ENCODE assay signal across 1 cellular context in the genomic region with DNA sequence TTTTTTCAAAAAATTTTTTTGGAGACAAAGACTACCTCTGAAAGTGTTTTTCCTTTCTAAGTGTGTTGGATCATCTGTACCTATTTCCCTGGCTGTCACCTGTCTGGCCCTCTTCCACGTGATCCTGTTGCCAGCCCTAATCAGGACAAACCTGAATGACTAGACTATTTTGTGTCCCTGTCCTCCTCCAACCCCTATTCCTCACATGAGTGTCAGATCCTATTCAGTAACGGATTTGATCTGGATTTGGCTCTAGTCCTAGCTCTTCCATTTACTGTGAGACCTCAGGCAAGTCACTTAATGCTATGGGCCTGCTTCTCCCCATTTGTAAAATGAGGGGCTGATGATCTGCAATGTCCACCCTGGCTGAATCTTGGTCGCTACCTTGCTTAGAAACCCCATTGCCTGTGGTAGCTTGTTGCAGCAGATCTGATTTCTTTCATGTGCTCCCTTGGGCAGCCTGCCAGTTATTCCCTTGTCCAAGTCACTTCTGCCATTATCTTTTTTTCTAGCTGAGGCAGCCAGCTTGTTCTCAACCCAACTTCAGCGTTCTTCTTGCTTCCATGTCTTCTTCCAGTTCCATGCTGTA.
TF ChIP-seq lines count a peak whose summit lies in the region.

No MANE protein-coding gene starts in this region.

TF ChIP-seq in WTC11, 78 proteins besides CTCF, POLR2A, EP300 and RAD21 (continued from another document):
- TF ChIP-seq, protein P1, sequence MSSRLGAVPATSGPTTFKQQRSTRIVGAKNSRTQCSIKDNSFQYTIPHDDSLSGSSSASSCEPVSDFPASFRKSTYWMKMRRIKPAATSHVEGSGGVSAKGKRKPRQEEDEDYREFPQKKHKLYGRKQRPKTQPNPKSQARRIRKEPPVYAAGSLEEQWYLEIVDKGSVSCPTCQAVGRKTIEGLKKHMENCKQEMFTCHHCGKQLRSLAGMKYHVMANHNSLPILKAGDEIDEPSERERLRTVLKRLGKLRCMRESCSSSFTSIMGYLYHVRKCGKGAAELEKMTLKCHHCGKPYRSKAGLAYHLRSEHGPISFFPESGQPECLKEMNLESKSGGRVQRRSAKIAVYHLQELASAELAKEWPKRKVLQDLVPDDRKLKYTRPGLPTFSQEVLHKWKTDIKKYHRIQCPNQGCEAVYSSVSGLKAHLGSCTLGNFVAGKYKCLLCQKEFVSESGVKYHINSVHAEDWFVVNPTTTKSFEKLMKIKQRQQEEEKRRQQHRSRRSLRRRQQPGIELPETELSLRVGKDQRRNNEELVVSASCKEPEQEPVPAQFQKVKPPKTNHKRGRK (CRISPR knock-in tag; IDR thresholded peaks at IDR 0.05; ENCODE audit: borderline replicate concordance): no peak
- TF ChIP-seq, protein P2, sequence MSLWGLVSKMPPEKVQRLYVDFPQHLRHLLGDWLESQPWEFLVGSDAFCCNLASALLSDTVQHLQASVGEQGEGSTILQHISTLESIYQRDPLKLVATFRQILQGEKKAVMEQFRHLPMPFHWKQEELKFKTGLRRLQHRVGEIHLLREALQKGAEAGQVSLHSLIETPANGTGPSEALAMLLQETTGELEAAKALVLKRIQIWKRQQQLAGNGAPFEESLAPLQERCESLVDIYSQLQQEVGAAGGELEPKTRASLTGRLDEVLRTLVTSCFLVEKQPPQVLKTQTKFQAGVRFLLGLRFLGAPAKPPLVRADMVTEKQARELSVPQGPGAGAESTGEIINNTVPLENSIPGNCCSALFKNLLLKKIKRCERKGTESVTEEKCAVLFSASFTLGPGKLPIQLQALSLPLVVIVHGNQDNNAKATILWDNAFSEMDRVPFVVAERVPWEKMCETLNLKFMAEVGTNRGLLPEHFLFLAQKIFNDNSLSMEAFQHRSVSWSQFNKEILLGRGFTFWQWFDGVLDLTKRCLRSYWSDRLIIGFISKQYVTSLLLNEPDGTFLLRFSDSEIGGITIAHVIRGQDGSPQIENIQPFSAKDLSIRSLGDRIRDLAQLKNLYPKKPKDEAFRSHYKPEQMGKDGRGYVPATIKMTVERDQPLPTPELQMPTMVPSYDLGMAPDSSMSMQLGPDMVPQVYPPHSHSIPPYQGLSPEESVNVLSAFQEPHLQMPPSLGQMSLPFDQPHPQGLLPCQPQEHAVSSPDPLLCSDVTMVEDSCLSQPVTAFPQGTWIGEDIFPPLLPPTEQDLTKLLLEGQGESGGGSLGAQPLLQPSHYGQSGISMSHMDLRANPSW (CRISPR knock-in tag; conservative IDR thresholded peaks at IDR 0.05; ENCODE audit: low read depth): no peak
- TF ChIP-seq, protein P3, sequence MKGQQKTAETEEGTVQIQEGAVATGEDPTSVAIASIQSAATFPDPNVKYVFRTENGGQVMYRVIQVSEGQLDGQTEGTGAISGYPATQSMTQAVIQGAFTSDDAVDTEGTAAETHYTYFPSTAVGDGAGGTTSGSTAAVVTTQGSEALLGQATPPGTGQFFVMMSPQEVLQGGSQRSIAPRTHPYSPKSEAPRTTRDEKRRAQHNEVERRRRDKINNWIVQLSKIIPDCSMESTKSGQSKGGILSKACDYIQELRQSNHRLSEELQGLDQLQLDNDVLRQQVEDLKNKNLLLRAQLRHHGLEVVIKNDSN (CRISPR knock-in tag; IDR thresholded peaks at IDR 0.05): no peak
